ENCODE assay signal across 2 cellular contexts in the genomic region with DNA sequence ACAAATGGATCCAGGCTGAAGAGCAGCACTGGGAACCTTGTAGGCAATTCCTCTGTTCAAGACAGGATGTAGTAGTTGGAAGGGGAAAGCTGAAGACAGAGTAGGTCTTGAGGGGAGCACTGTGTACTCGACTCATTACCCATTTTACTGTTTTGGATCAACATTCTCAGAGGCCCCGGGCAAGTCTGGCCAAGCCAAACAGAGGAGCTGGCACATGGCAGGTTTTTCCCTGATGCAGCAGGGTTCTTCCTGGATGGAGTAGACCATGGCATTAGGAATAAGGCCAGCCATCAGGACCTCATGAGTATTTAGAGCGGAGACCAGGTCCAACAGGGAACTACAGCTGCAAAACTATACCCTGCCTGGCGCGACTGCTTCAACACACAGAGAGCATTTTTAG.
TF ChIP-seq lines count a peak whose summit lies in the region.

No MANE protein-coding gene starts in this region.

TF ChIP-seq in A549, 52 proteins besides CTCF, POLR2A, EP300 and RAD21:
- TF ChIP-seq MAX (IDR thresholded peaks at IDR 0.05): no peak
- TF ChIP-seq, protein P1, sequence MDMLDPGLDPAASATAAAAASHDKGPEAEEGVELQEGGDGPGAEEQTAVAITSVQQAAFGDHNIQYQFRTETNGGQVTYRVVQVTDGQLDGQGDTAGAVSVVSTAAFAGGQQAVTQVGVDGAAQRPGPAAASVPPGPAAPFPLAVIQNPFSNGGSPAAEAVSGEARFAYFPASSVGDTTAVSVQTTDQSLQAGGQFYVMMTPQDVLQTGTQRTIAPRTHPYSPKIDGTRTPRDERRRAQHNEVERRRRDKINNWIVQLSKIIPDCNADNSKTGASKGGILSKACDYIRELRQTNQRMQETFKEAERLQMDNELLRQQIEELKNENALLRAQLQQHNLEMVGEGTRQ (IDR thresholded peaks at IDR 0.05): no peak
- TF ChIP-seq POLR2AphosphoS2 (conservative IDR thresholded peaks at IDR 0.05; ENCODE audit: low read length): no peak
- no peak for TF ChIP-seq MYC (IDR thresholded peaks at IDR 0.05; ENCODE audit: borderline replicate concordance, low read length)
- TF ChIP-seq TP53 (CRISPR knock-in tag; IDR thresholded peaks at IDR 0.05): no peak
- TF ChIP-seq NFE2L2 (conservative IDR thresholded peaks at IDR 0.05; ENCODE audit: low read length): no peak
- TF ChIP-seq JUN (IDR thresholded peaks at IDR 0.05): no peak
- no peak for TF ChIP-seq HDAC2 (IDR thresholded peaks at IDR 0.05)
- TF ChIP-seq HOXA7 (CRISPR knock-in tag; IDR thresholded peaks at IDR 0.05): no peak

TF ChIP-seq in endothelial cell of umbilical vein, 7 proteins besides CTCF, POLR2A, EP300 and RAD21:
- TF ChIP-seq GATA2 (IDR thresholded peaks at IDR 0.05; ENCODE audit: insufficient read depth, insufficient read length, low read depth, low read length): no peak
- TF ChIP-seq FOS (IDR thresholded peaks at IDR 0.05; ENCODE audit: borderline replicate concordance, insufficient read depth, low read length): no peak
- TF ChIP-seq MYC (IDR thresholded peaks at IDR 0.05; ENCODE audit: low read depth, low read length): no peak
- no peak for TF ChIP-seq MAX (IDR thresholded peaks at IDR 0.05; ENCODE audit: insufficient read depth, insufficient read length)
- no peak for TF ChIP-seq EZH2 (IDR thresholded peaks at IDR 0.05; ENCODE audit: borderline replicate concordance, low read depth, low read length, severe bottlenecking)
